8 cellular contexts compared by ENCODE assay signal in genomic region chr6:75204222-75204958, GRCh38. TPM values are rescaled to one million over a fixed set of nuclear protein-coding genes. Genes with fewer than 3 reads are reported as not detected.
A peak's percentile ranks its signal among the peaks of the same experiment; 100 is the strongest.
DNase-seq lines count a peak whose midpoint lies in the region; ATAC-seq, FAIRE-seq and TF ChIP-seq lines count a peak whose summit lies in the region.

No MANE protein-coding gene starts in this region.

- CTCF ChIA-PET in IMR-90 (lab: Yijun Ruan, JAX), result interaction anchor here (0.6 to 2.6 kb wide), 9 partner anchors 56 to 1235 kb away, joined by 3 to 9 read pairs (median 4); no protein-coding TSS in a partner anchor
- CTCF ChIA-PET in RWPE1 (lab: Yijun Ruan, JAX), result interaction anchor here (0.5 to 3.7 kb wide), 18 partner anchors 37 to 1288 kb away, joined by 3 to 27 read pairs (median 4); no protein-coding TSS in a partner anchor

- peak; percentile 91 for TF ChIP-seq RAD21 in IMR-90 (IDR thresholded peaks at IDR 0.05; ENCODE audit: low read length)

- peaks cover 7% of the 10 kb centered on the region for H3K36me3 ChIP-seq in IMR-90 (ENCODE audit: control insufficient read depth, insufficient read depth, low read length)
- no peaks in the 10 kb centered on the region for H3K36me3 ChIP-seq in bronchial epithelial cell (ENCODE audit: control insufficient read depth, insufficient read depth, low read length)

- FAIRE-seq in bronchial epithelial cell (lab: Jason Lieb, UNC), result no peak

- peak overlapping the region; percentile 88 for H3K56ac ChIP-seq in IMR-90 (ENCODE audit: extremely low read depth, insufficient read depth, low read length)

- no peaks in the 10 kb centered on the region for H3K27me3 ChIP-seq in IMR-90 (ENCODE audit: control insufficient read depth, insufficient read depth, low read length)
- H3K27me3 ChIP-seq in bronchial epithelial cell (ENCODE audit: control insufficient read depth, insufficient read depth, low read length), result peaks cover 1% of the 10 kb centered on the region

- H3K4ac ChIP-seq in IMR-90 (ENCODE audit: low read depth, low read length), result peak overlapping the region; percentile 84

- no TSS peak for BruUV-seq in IMR-90 (replicated peaks; lab: Mats Ljungman, UMichigan)

- peak overlapping the region; percentile 91 for H3K27ac ChIP-seq in IMR-90 (ENCODE audit: insufficient read depth, low read length)
- peak overlapping the region; percentile 92 for H3K27ac ChIP-seq in RWPE1

- peak overlapping the region; percentile 74 to 83 for H4K8ac ChIP-seq in IMR-90 (ENCODE audit: low read depth in 2 of 2, low read length in 2 of 2)

- dilution Hi-C loops in IMR-90 (cut with HindIII; ENCODE audit: low sequenced_read_pairs, unreplicated experiment), result no loop called here

- peak overlapping the region; percentile 88 for H2BK5ac ChIP-seq in IMR-90 (ENCODE audit: low read depth, low read length, poor library complexity, severe bottlenecking)

- H3K18ac ChIP-seq in IMR-90 (ENCODE audit: low read depth, low read length), result peak overlapping the region; percentile 95

- H2AFZ ChIP-seq in IMR-90 (replicated peaks; ENCODE audit: low read length, poor library complexity), result peak overlapping the region; percentile 87

- peaks cover 3% of the 10 kb centered on the region; the same call in 1 of the 2 replicates for H3K9me1 ChIP-seq in IMR-90 (ENCODE audit: insufficient read depth, low read length)

- H3K79me1 ChIP-seq in IMR-90 (ENCODE audit: low read depth in 1 of 2, low read length in 2 of 2), result peaks cover 0 to 26% of the 10 kb centered on the region in 2 experiments; a peak in 2 of 4 replicates

- peak overlapping the region; percentile 97 for H3K23ac ChIP-seq in IMR-90 (ENCODE audit: low read depth, low read length)

- ATAC-seq in IMR-90 (ENCODE audit: low read depth), result peak; percentile 1; the same call in 1 of the 2 replicates

- H3K4me1 ChIP-seq in IMR-90 (ENCODE audit: control insufficient read depth, insufficient read depth, low read length), result peaks cover 27% of the 10 kb centered on the region

- TF ChIP-seq POLR2A in IMR-90 (IDR thresholded peaks at IDR 0.05; ENCODE audit: low read depth, low read length), result no peak

- in situ Hi-C loops in IMR-90 (cut with MboI; ENCODE audit: low sequenced_read_pairs), result loop anchor here (10.0 kb wide), 1 partner anchor 790 kb away; no protein-coding TSS in a partner anchor

- intact Hi-C loops in IMR-90 (cut with micrococcal nuclease), result loop anchor here (1.0 to 10.0 kb wide), 4 partner anchors 110 to 1234 kb away; no protein-coding TSS in a partner anchor

- H3K14ac ChIP-seq in IMR-90 (replicated peaks; ENCODE audit: low read depth, low read length), result peak overlapping the region; percentile 83

- TF ChIP-seq CTCF in IMR-90 (conservative IDR thresholded peaks at IDR 0.05; ENCODE audit: low read depth, low read length) (peak; percentile 88), RWPE1 (conservative IDR thresholded peaks at IDR 0.05; ENCODE audit: low read depth) (peak; percentile 84), bronchial epithelial cell (IDR thresholded peaks at IDR 0.05; ENCODE audit: insufficient read depth, low read length, severe bottlenecking) (peak; percentile 83), retinal pigment epithelial cell (conservative IDR thresholded peaks at IDR 0.05; ENCODE audit: low read depth, low read length) (peak; percentile 85)

- peak overlapping the region; percentile 73 for H2AK5ac ChIP-seq in IMR-90 (ENCODE audit: low read depth, low read length)

- H4K91ac ChIP-seq in IMR-90 (ENCODE audit: insufficient read depth, low read depth, low read length), result peak overlapping the region; percentile 98

- peak overlapping the region; percentile 82 for H4K5ac ChIP-seq in IMR-90 (ENCODE audit: low read depth, low read length)

- POLR2A ChIA-PET in IMR-90 (lab: Charles Lee; ENCODE audit: unreplicated experiment), result interaction anchor here (0.6 to 1.4 kb wide), 2 partner anchors 45 to 1100 kb away, joined by 3 to 6 read pairs; no protein-coding TSS in a partner anchor
- POLR2A ChIA-PET in RWPE1 (lab: Yijun Ruan, JAX; ENCODE audit: low non-redundant PET), result no interaction called here

- DNase-seq in DMS79 treated with DMSO at 0.1 percent for 48 hours (lab: John Stamatoyannopoulos, UW) (peak; percentile 21), IMR-90 (peak; percentile 96), RWPE1 (ENCODE audit: low spot score) (peak; percentile 84), bronchial epithelial cell (ENCODE audit: low read depth) (peak; percentile 74), retinal pigment epithelial cell (ENCODE audit: low read depth) (peak; percentile 58), mesenteric fat pad (ENCODE audit: low spot score) (no peak)
- DNase-seq in effector CD4-positive, alpha-beta T cell, result no peak

- peak overlapping the region; percentile 93 for H2BK120ac ChIP-seq in IMR-90 (ENCODE audit: low read depth, low read length)

- H2BK15ac ChIP-seq in IMR-90 (ENCODE audit: low read depth, low read length), result peak overlapping the region; percentile 32; the same call in 2 of the 3 replicates

- peak overlapping the region; percentile 96 for H3K9ac ChIP-seq in IMR-90 (ENCODE audit: low read depth, low read length)

- WGBS in IMR-90 (ENCODE audit: extremely low coverage in 2 of 2, insufficient read length in 1 of 2), 2 experiments, result 1% methylated on average over 11 of the region's 35 CpGs; no CpG with 5 or more reads in 1 of the 2 experiments

- no peaks in the 10 kb centered on the region for H3K9me3 ChIP-seq in IMR-90 (ENCODE audit: control insufficient read depth, insufficient read depth, low read length)
- no peaks in the 10 kb centered on the region for H3K9me3 ChIP-seq in iPS-18c (ENCODE audit: control insufficient read depth, insufficient read depth, low read length)

- H2AK9ac ChIP-seq in IMR-90 (replicated peaks; ENCODE audit: low read depth, low read length, poor library complexity), result peak overlapping the region; percentile 97

- H2BK20ac ChIP-seq in IMR-90 (ENCODE audit: low read depth, low read length), result peak overlapping the region; percentile 18; the same call in 1 of the 2 replicates

- peak overlapping the region; percentile 93 for H3K4me2 ChIP-seq in IMR-90 (ENCODE audit: low read depth, low read length)

- H3K4me3 ChIP-seq in IMR-90 (ENCODE audit: insufficient read depth, low read depth, low read length) (peak overlapping the region; percentile 75), bronchial epithelial cell (ENCODE audit: low read depth, low read length) (peak overlapping the region; percentile 28), iPS-18c (ENCODE audit: insufficient read depth, low read depth, low read length) (peak overlapping the region; percentile 72), retinal pigment epithelial cell (ENCODE audit: low read length) (peak overlapping the region; percentile 54)

- H4K20me1 ChIP-seq in IMR-90 (ENCODE audit: insufficient read depth, low read length), result peaks cover 44% of the 10 kb centered on the region

TF ChIP-seq in IMR-90, 13 proteins besides CTCF, POLR2A, EP300 and RAD21:
- TF ChIP-seq CHD1 (IDR thresholded peaks at IDR 0.05; ENCODE audit: low read depth, low read length), result no peak
- TF ChIP-seq ELK1 (IDR thresholded peaks at IDR 0.05; ENCODE audit: borderline replicate concordance, low read depth, low read length), result no peak
- 0 out of 2 replicates have a peak, but pooled peaks have one; percentile 29 for TF ChIP-seq MAFK (IDR thresholded peaks at IDR 0.05; ENCODE audit: low read depth, low read length)
- TF ChIP-seq FOS (IDR thresholded peaks at IDR 0.05; ENCODE audit: low read depth, low read length), result peak; percentile 60; the same call in 1 of the 2 replicates
- 0 out of 2 replicates have a peak, but pooled peaks have one; percentile 20 for TF ChIP-seq BHLHE40 (IDR thresholded peaks at IDR 0.05; ENCODE audit: low read depth, low read length)
- no peak for TF ChIP-seq RCOR1 (IDR thresholded peaks at IDR 0.05; ENCODE audit: insufficient replicate concordance, low read length)
- TF ChIP-seq MXI1 (IDR thresholded peaks at IDR 0.05; ENCODE audit: borderline replicate concordance, low read depth, low read length), result peak; percentile 36; the same call in 1 of the 2 replicates
- peak; percentile 75 for TF ChIP-seq SMC3 (IDR thresholded peaks at IDR 0.05; ENCODE audit: low read depth, low read length)
- TF ChIP-seq RFX5 (IDR thresholded peaks at IDR 0.05; ENCODE audit: low read depth, low read length), result no peak
- TF ChIP-seq CEBPB (IDR thresholded peaks at IDR 0.05; ENCODE audit: low read depth, low read length), result no peak
- TF ChIP-seq NFE2L2 (IDR thresholded peaks at IDR 0.05; ENCODE audit: low read depth, low read length), result no peak
- TF ChIP-seq MAZ (IDR thresholded peaks at IDR 0.05; ENCODE audit: borderline replicate concordance, low read depth, low read length), result no peak
- TF ChIP-seq USF2 (IDR thresholded peaks at IDR 0.05; ENCODE audit: low read depth, low read length), result no peak
TF ChIP-seq in IMR-90: peak in this region for 5.

RNA-seq across cellular contexts. Expression of gene COL12A1, which starts 1.5 kb away (rescaled TPM):
- total RNA-seq in IMR-90 (2012; rRNA removed) (452 and 502 TPM in 2 replicates), bronchial epithelial cell (6.4 and 11.3 TPM in 2 replicates), mesenteric fat pad (376 TPM)
- 307 and 350 TPM in 2 replicates for polyA plus RNA-seq in IMR-90 (2012; rRNA removed)
- polyA plus RNA-seq in IMR-90 (2012; cell fraction: cytosol; rRNA removed), result 147 and 190 TPM in 2 replicates
- polyA plus RNA-seq in IMR-90 (2012; cell fraction: nucleus; rRNA removed; ENCODE audit: low replicate concordance), result 157 and 467 TPM in 2 replicates

RNA-seq across cellular contexts. Expression of gene COX7A2, which starts 39.2 kb away (rescaled TPM):
- total RNA-seq in IMR-90 (2012; rRNA removed) (85.8 and 776 TPM in 2 replicates), bronchial epithelial cell (124 and 176 TPM in 2 replicates), mesenteric fat pad (336 TPM)
- polyA plus RNA-seq in IMR-90 (2012; rRNA removed), result 174 and 185 TPM in 2 replicates
- polyA plus RNA-seq in IMR-90 (2012; cell fraction: cytosol; rRNA removed), result 360 and 1,161 TPM in 2 replicates
- polyA plus RNA-seq in IMR-90 (2012; cell fraction: nucleus; rRNA removed; ENCODE audit: low replicate concordance), result 39.2 and 183 TPM in 2 replicates

Comparison
In these comparisons a context has a peak if more than half of its experiments do, and no peak if none do; other contexts are left out.
1. DNase-seq: peak in DMS79 treated with DMSO at 0.1 percent for 48 hours (single experiment), IMR-90 (single experiment), RWPE1 (single experiment), bronchial epithelial cell (single experiment) and retinal pigment epithelial cell (single experiment); none in mesenteric fat pad (single experiment) and effector CD4-positive, alpha-beta T cell (single experiment).
2. RNA of gene COL12A1, which starts 1.5 kb away (total RNA-seq): 452 to 502 TPM in IMR-90 and 376 TPM in mesenteric fat pad (single experiment); 6.4 to 11.3 TPM in bronchial epithelial cell; every median in the first group is over 10 times any median in the second.
3. Peak in every context shown above with its lines, with median percentiles within 50 percentile points of each other: H3K4me3 ChIP-seq and CTCF ChIP-seq.